15 cellular contexts compared by ENCODE assay signal in the genomic region with DNA sequence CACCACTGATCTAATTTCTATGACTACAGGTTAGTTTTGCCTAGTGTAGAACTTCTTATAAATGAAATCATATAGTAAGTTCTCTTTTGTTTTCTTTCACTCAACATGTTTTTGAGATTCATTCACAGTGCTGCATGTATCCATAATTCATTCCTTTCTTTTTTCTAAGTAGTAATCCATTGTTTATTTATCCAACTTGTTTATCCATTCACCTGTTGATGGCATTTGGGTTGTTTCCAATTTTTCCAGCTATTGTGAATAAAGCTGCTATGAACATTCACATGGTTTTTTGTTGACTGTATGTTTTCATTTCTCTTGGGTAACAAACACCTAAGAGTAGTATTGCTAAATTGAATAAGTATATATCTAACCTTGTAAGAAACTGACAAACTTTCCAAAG. TPM values are rescaled to one million over a fixed set of nuclear protein-coding genes. Genes with fewer than 3 reads are reported as not detected.
DNase-seq lines count a peak whose midpoint lies in the region; ATAC-seq and TF ChIP-seq lines count a peak whose summit lies in the region.
"Had no signal": no experiment of that assay in that cellular context is flagged by ENCODE, and none has a peak within 500 bp of the region (broad histone marks: within the 10 kb centered on the region; RNA-seq: fewer than 3 reads in every experiment).

No MANE protein-coding gene starts in this region.

- no peak for ATAC-seq in activated naive CD8-positive, alpha-beta T cell treated with anti-CD3 and anti-CD28 coated beads, Interleukin-2, amount 50 U/mL, for 24 hours
- ATAC-seq in IMR-90 (ENCODE audit: low read depth), result no peak
- no peak for ATAC-seq in effector memory CD8-positive, alpha-beta T cell (replicated peaks)
- no peak for ATAC-seq in T-helper 17 cell
- ATAC-seq in HG03571 (IDR thresholded peaks at IDR 0.05; ENCODE audit: unreplicated experiment), result no peak
- ATAC-seq: HepG2 had no signal

- no peak overlapping the region for H3K9ac ChIP-seq in IMR-90 (ENCODE audit: low read depth, low read length)
- H3K9ac ChIP-seq: BLaER1 had no signal

- no peak overlapping the region for H2BK20ac ChIP-seq in IMR-90 (ENCODE audit: low read depth, low read length)

- H4K91ac ChIP-seq in IMR-90 (ENCODE audit: insufficient read depth, low read depth, low read length), result no peak overlapping the region

- TSS peak; percentile 8 for BruUV-seq in IMR-90 (replicated peaks; lab: Mats Ljungman, UMichigan)

- POLR2A ChIA-PET in IMR-90 (lab: Charles Lee; ENCODE audit: unreplicated experiment), result no interaction called here

- in situ Hi-C loops in IMR-90 (cut with MboI; ENCODE audit: low sequenced_read_pairs), result no loop called here

- dilution Hi-C loops in IMR-90 (cut with HindIII; ENCODE audit: low sequenced_read_pairs, unreplicated experiment), result no loop called here

- DNase-seq in activated naive CD8-positive, alpha-beta T cell treated with anti-CD3 and anti-CD28 coated beads, Interleukin-2, amount 50 U/mL, for 24 hours, result no peak
- DNase-seq in IMR-90, result no peak
- no peak for DNase-seq in activated naive CD8-positive, alpha-beta T cell treated with anti-CD3 and anti-CD28 coated beads for 36 hours
- no peak for DNase-seq in effector memory CD8-positive, alpha-beta T cell
- DNase-seq in T-helper 17 cell, result no peak
- DNase-seq: AML-193, Calu3, DMS 273 treated with DMSO at 0.1 percent for 48 hours, GOT3, H9 had no signal

- CTCF ChIA-PET in IMR-90 (lab: Yijun Ruan, JAX), result no interaction called here

- H2AK9ac ChIP-seq in IMR-90 (replicated peaks; ENCODE audit: low read depth, low read length, poor library complexity), result no peak overlapping the region

- no peaks in the 10 kb centered on the region for H3K27me3 ChIP-seq in IMR-90 (ENCODE audit: control insufficient read depth, insufficient read depth, low read length)
- H3K27me3 ChIP-seq: BLaER1 had no signal

- H3K79me1 ChIP-seq in IMR-90 (ENCODE audit: low read depth in 1 of 2, low read length in 2 of 2), result peaks cover 10 to 75% of the 10 kb centered on the region in 2 experiments; a peak in 3 of 4 replicates

- H3K9me3 Mint-ChIP-seq in activated naive CD8-positive, alpha-beta T cell (ENCODE audit: low read depth), result no peaks in the 10 kb centered on the region
- H3K9me3 Mint-ChIP-seq in activated naive CD8-positive, alpha-beta T cell treated with anti-CD3 and anti-CD28 coated beads, Interleukin-2, amount 50 U/mL, for 24 hours, result peaks cover 6% of the 10 kb centered on the region
- H3K9me3 Mint-ChIP-seq in activated naive CD8-positive, alpha-beta T cell treated with anti-CD3 and anti-CD28 coated beads for 36 hours, result peaks cover 4% of the 10 kb centered on the region
- H3K9me3 Mint-ChIP-seq in effector memory CD8-positive, alpha-beta T cell, result no peaks in the 10 kb centered on the region

- no peak overlapping the region for H2AFZ ChIP-seq in IMR-90 (replicated peaks; ENCODE audit: low read length, poor library complexity)

- no peak overlapping the region for H2AK5ac ChIP-seq in IMR-90 (ENCODE audit: low read depth, low read length)

- no peaks in the 10 kb centered on the region for H3K27me3 Mint-ChIP-seq in activated naive CD8-positive, alpha-beta T cell
- no peaks in the 10 kb centered on the region for H3K27me3 Mint-ChIP-seq in activated naive CD8-positive, alpha-beta T cell treated with anti-CD3 and anti-CD28 coated beads, Interleukin-2, amount 50 U/mL, for 24 hours
- H3K27me3 Mint-ChIP-seq in activated naive CD8-positive, alpha-beta T cell treated with anti-CD3 and anti-CD28 coated beads for 36 hours, result no peaks in the 10 kb centered on the region
- H3K27me3 Mint-ChIP-seq in effector memory CD8-positive, alpha-beta T cell, result no peaks in the 10 kb centered on the region
- no peaks in the 10 kb centered on the region for H3K27me3 Mint-ChIP-seq in T-helper 17 cell

- H3K18ac ChIP-seq in IMR-90 (ENCODE audit: low read depth, low read length), result no peak overlapping the region

- no peak overlapping the region for H2BK15ac ChIP-seq in IMR-90 (ENCODE audit: low read depth, low read length)

- no peak overlapping the region for H3K4ac ChIP-seq in IMR-90 (ENCODE audit: low read depth, low read length)

- no peak overlapping the region for H3K27ac ChIP-seq in IMR-90 (ENCODE audit: insufficient read depth, low read length)
- H3K27ac ChIP-seq: 22Rv1, BLaER1 had no signal

- no peaks in the 10 kb centered on the region for H3K9me3 ChIP-seq in IMR-90 (ENCODE audit: control insufficient read depth, insufficient read depth, low read length)
- H3K9me3 ChIP-seq in T-helper 17 cell (ENCODE audit: control insufficient read depth, low read length, poor library complexity, severe bottlenecking), result no peaks in the 10 kb centered on the region

- peaks cover 48% of the 10 kb centered on the region for H3K4me1 Mint-ChIP-seq in activated naive CD8-positive, alpha-beta T cell (ENCODE audit: low read depth)
- H3K4me1 Mint-ChIP-seq in activated naive CD8-positive, alpha-beta T cell treated with anti-CD3 and anti-CD28 coated beads, Interleukin-2, amount 50 U/mL, for 24 hours, result peaks cover 40% of the 10 kb centered on the region
- H3K4me1 Mint-ChIP-seq in activated naive CD8-positive, alpha-beta T cell treated with anti-CD3 and anti-CD28 coated beads for 36 hours, result peaks cover 19% of the 10 kb centered on the region
- peaks cover 17 to 36% of the 10 kb centered on the region in 2 donors for H3K4me1 Mint-ChIP-seq in effector memory CD8-positive, alpha-beta T cell (ENCODE audit: low read depth in 2 of 2)
- peaks cover 33% of the 10 kb centered on the region for H3K4me1 Mint-ChIP-seq in T-helper 17 cell

- no peak overlapping the region for H4K5ac ChIP-seq in IMR-90 (ENCODE audit: low read depth, low read length)

- intact Hi-C loops in IMR-90 (cut with micrococcal nuclease), result no loop called here

- H3K4me3 Mint-ChIP-seq in activated naive CD8-positive, alpha-beta T cell, result no peak overlapping the region
- H3K4me3 Mint-ChIP-seq in activated naive CD8-positive, alpha-beta T cell treated with anti-CD3 and anti-CD28 coated beads, Interleukin-2, amount 50 U/mL, for 24 hours, result no peak overlapping the region
- no peak overlapping the region for H3K4me3 Mint-ChIP-seq in activated naive CD8-positive, alpha-beta T cell treated with anti-CD3 and anti-CD28 coated beads for 36 hours
- no peak overlapping the region for H3K4me3 Mint-ChIP-seq in effector memory CD8-positive, alpha-beta T cell
- H3K4me3 Mint-ChIP-seq in T-helper 17 cell, result no peak overlapping the region
- H3K4me3 Mint-ChIP-seq: H9 had no signal

- H3K9me1 ChIP-seq in IMR-90 (ENCODE audit: insufficient read depth, low read length), result peaks cover 19% of the 10 kb centered on the region

- H4K20me1 ChIP-seq in IMR-90 (ENCODE audit: insufficient read depth, low read length), result peaks cover 80% of the 10 kb centered on the region

- no peak overlapping the region for H3K4me3 ChIP-seq in IMR-90 (ENCODE audit: insufficient read depth, low read depth, low read length)
- H3K4me3 ChIP-seq: BLaER1 had no signal

- H3K14ac ChIP-seq in IMR-90 (replicated peaks; ENCODE audit: low read depth, low read length), result no peak overlapping the region

- H2BK5ac ChIP-seq in IMR-90 (ENCODE audit: low read depth, low read length, poor library complexity, severe bottlenecking), result no peak overlapping the region

- peaks cover 9% of the 10 kb centered on the region for H3K36me3 Mint-ChIP-seq in activated naive CD8-positive, alpha-beta T cell
- H3K36me3 Mint-ChIP-seq in activated naive CD8-positive, alpha-beta T cell treated with anti-CD3 and anti-CD28 coated beads, Interleukin-2, amount 50 U/mL, for 24 hours (ENCODE audit: low read depth), result peaks cover 8% of the 10 kb centered on the region
- H3K36me3 Mint-ChIP-seq in activated naive CD8-positive, alpha-beta T cell treated with anti-CD3 and anti-CD28 coated beads for 36 hours, result peaks cover 13% of the 10 kb centered on the region
- peaks cover 19% of the 10 kb centered on the region for H3K36me3 Mint-ChIP-seq in effector memory CD8-positive, alpha-beta T cell (ENCODE audit: insufficient read depth)
- peaks cover 2% of the 10 kb centered on the region for H3K36me3 Mint-ChIP-seq in T-helper 17 cell (ENCODE audit: low read depth)

- no peak overlapping the region for H3K4me2 ChIP-seq in IMR-90 (ENCODE audit: low read depth, low read length)
- H3K4me2 ChIP-seq: BLaER1 had no signal

- peaks cover 9% of the 10 kb centered on the region for H3K4me1 ChIP-seq in IMR-90 (ENCODE audit: control insufficient read depth, insufficient read depth, low read length)
- H3K4me1 ChIP-seq: BLaER1 had no signal

- H3K23ac ChIP-seq in IMR-90 (ENCODE audit: low read depth, low read length), result no peak overlapping the region

- no peak for TF ChIP-seq CTCF in IMR-90 (conservative IDR thresholded peaks at IDR 0.05; ENCODE audit: low read depth, low read length)

- H3K36me3 ChIP-seq in IMR-90 (ENCODE audit: control insufficient read depth, insufficient read depth, low read length), result no peaks in the 10 kb centered on the region
- H3K36me3 ChIP-seq: BLaER1 had no signal

- no peak overlapping the region for H2BK120ac ChIP-seq in IMR-90 (ENCODE audit: low read depth, low read length)

- H3K27ac Mint-ChIP-seq in activated naive CD8-positive, alpha-beta T cell, result peak overlapping the region; percentile 38
- no peak overlapping the region for H3K27ac Mint-ChIP-seq in activated naive CD8-positive, alpha-beta T cell treated with anti-CD3 and anti-CD28 coated beads, Interleukin-2, amount 50 U/mL, for 24 hours
- peak overlapping the region; percentile 20 for H3K27ac Mint-ChIP-seq in activated naive CD8-positive, alpha-beta T cell treated with anti-CD3 and anti-CD28 coated beads for 36 hours
- H3K27ac Mint-ChIP-seq in effector memory CD8-positive, alpha-beta T cell, result peak overlapping the region in 1 of 2 donors; percentile 49
- no peak overlapping the region for H3K27ac Mint-ChIP-seq in T-helper 17 cell

- TF ChIP-seq POLR2A in IMR-90 (IDR thresholded peaks at IDR 0.05; ENCODE audit: low read depth, low read length), result no peak

- TF ChIP-seq RAD21 in IMR-90 (IDR thresholded peaks at IDR 0.05; ENCODE audit: low read length), result no peak

- H4K8ac ChIP-seq in IMR-90 (ENCODE audit: low read depth in 2 of 2, low read length in 2 of 2), result no peak overlapping the region

- H3K56ac ChIP-seq in IMR-90 (ENCODE audit: extremely low read depth, insufficient read depth, low read length), result no peak overlapping the region

TF ChIP-seq in IMR-90, 13 proteins besides CTCF, POLR2A, EP300 and RAD21 (continues in another document):
- TF ChIP-seq MAZ (IDR thresholded peaks at IDR 0.05; ENCODE audit: borderline replicate concordance, low read depth, low read length), result no peak
- no peak for TF ChIP-seq BHLHE40 (IDR thresholded peaks at IDR 0.05; ENCODE audit: low read depth, low read length)
- TF ChIP-seq CHD1 (IDR thresholded peaks at IDR 0.05; ENCODE audit: low read depth, low read length), result no peak
- TF ChIP-seq FOS (IDR thresholded peaks at IDR 0.05; ENCODE audit: low read depth, low read length), result no peak
- no peak for TF ChIP-seq NFE2L2 (IDR thresholded peaks at IDR 0.05; ENCODE audit: low read depth, low read length)
- no peak for TF ChIP-seq MAFK (IDR thresholded peaks at IDR 0.05; ENCODE audit: low read depth, low read length)

RNA-seq across cellular contexts. Expression of a gene that starts 23.5 kb away (rescaled TPM):
- 12.5 and 15.3 TPM in 2 replicates for total RNA-seq in IMR-90 (2012; rRNA removed)
- 17.1 and 17.2 TPM in 2 replicates for polyA plus RNA-seq in IMR-90 (2012; rRNA removed)
- 27.6 and 38.8 TPM in 2 replicates for polyA plus RNA-seq in IMR-90 (2012; cell fraction: cytosol; rRNA removed)
- polyA plus RNA-seq in IMR-90 (2012; cell fraction: nucleus; rRNA removed; ENCODE audit: low replicate concordance), result 38.3 and 56.9 TPM in 2 replicates
- 10 to 100 TPM; 35.3 to 37.6 TPM for total RNA-seq in activated naive CD8-positive, alpha-beta T cell treated with anti-CD3 and anti-CD28 coated beads for 36 hours
- total RNA-seq in T-helper 17 cell, result 10 to 100 TPM; 70.1 to 71.5 TPM

Comparison
In these comparisons a context has a peak if more than half of its experiments do, and no peak if none do; other contexts are left out.
1. H3K27ac Mint-ChIP-seq: peak in activated naive CD8-positive, alpha-beta T cell (single experiment) and activated naive CD8-positive, alpha-beta T cell treated with anti-CD3 and anti-CD28 coated beads for 36 hours (single experiment); none in activated naive CD8-positive, alpha-beta T cell treated with anti-CD3 and anti-CD28 coated beads, Interleukin-2, amount 50 U/mL, for 24 hours (single experiment) and T-helper 17 cell (single experiment).